1 cellular context compared by ENCODE assay signal in the genomic region with DNA sequence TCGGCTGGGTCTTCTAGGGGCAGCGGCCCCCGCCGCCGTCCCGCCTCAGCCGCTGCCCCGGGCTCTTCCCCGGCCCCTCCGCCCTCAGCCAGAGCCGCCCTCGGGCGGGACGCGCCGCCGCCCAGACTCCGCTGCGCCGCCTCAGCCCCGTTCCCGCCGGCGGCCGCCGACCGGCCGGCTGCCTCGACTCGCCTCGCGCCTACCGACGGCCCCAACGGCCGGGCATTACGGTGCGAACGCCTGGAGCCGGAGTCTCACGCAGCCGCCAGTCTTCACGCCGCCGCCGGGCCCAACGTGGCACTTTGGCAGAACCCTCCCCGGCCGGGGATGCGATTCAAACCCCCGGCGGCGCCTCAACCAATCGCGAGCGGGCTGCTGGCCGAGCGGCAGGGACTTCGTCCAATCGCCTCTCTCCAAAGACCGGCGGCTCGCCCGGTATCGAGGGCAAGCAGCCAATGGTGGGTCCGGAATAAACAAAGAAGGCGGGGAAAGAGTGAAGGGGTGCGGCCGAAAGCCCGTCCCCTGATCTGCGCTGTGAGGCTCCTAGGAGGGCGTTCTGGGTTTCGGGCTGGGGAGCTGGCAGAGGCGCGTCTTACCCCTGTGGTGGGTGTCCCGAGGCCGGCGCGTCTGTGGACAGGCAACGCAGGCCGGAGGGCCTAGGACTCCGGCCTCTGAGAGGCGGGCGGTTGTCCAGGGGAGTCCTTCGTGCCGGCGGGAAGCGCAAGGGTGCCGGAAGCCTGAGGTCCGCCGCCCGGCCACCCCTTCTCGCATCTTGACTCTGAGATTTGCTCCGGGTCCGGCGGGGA.
A peak's percentile ranks its signal among the peaks of the same experiment; 100 is the strongest.
TF ChIP-seq lines count a peak whose summit lies in the region.

Gene CDR2 (minus strand): TSS at position 309 of the 806 bp plus-strand sequence. CDS start 310 bp downstream, outside the sequence.

TF ChIP-seq in HepG2, 621 proteins besides CTCF, POLR2A, EP300 and RAD21 (continued from another document and continues in another):
- TF ChIP-seq AKNA (CRISPR knock-in tag; IDR thresholded peaks at IDR 0.05; ENCODE audit: borderline replicate concordance) (peak; percentile 96; the same call in 1 of the 2 replicates), ASH2L (IDR thresholded peaks at IDR 0.05; ENCODE audit: insufficient read length, low read depth, low read length) (peak; percentile 46), NR2F1 (CRISPR knock-in tag; IDR thresholded peaks at IDR 0.05) (no peak), ZNF224 (CRISPR knock-in tag; IDR thresholded peaks at IDR 0.05) (peak; percentile 74; the same call in 1 of the 2 replicates), ZNF770 (CRISPR knock-in tag; IDR thresholded peaks at IDR 0.05) (peak; percentile 67), MTA3 (CRISPR knock-in tag; IDR thresholded peaks at IDR 0.05) (no peak), ZNF788 (CRISPR knock-in tag; IDR thresholded peaks at IDR 0.05; ENCODE audit: borderline replicate concordance) (peak; percentile 92; the same call in 1 of the 2 replicates), AGO1 (IDR thresholded peaks at IDR 0.05; ENCODE audit: low read depth, low read length, poor library complexity, severe bottlenecking) (no peak), ZBTB7B (CRISPR knock-in tag; IDR thresholded peaks at IDR 0.05) (peak; percentile 91), TOE1 (CRISPR knock-in tag; IDR thresholded peaks at IDR 0.05) (no peak), NKX3-1 (CRISPR knock-in tag; IDR thresholded peaks at IDR 0.05) (peak; percentile 83), ATF6 (CRISPR knock-in tag; conservative IDR thresholded peaks at IDR 0.05) (0 out of 2 replicates have a peak, but pooled peaks have one; percentile 31), SOX13 (IDR thresholded peaks at IDR 0.05) (no peak), SOX13 (CRISPR knock-in tag; conservative IDR thresholded peaks at IDR 0.05 in 1 of 2, IDR thresholded peaks at IDR 0.05 in 1 of 2) (peak in 1 of 2 experiments; percentile 22; a peak in 1 of 4 replicates), PRPF4 (IDR thresholded peaks at IDR 0.05; ENCODE audit: low read depth, low read length, poor library complexity, severe bottlenecking) (no peak), ZNF33A (CRISPR knock-in tag; IDR thresholded peaks at IDR 0.05; ENCODE audit: borderline replicate concordance) (no peak), ZNF251 (CRISPR knock-in tag; IDR thresholded peaks at IDR 0.05) (no peak; the same call in 1 of the 2 replicates), ARNT2 (CRISPR knock-in tag; IDR thresholded peaks at IDR 0.05; ENCODE audit: low read depth) (peak; percentile 50; the same call in 1 of the 2 replicates), ZFP41 (CRISPR knock-in tag; IDR thresholded peaks at IDR 0.05; ENCODE audit: borderline replicate concordance) (no peak; the same call in 1 of the 2 replicates), ZNF3 (CRISPR knock-in tag; IDR thresholded peaks at IDR 0.05) (0 out of 2 replicates have a peak, but pooled peaks have one; percentile 41), ZNF782 (CRISPR knock-in tag; IDR thresholded peaks at IDR 0.05; ENCODE audit: borderline replicate concordance) (peak; percentile 81), CREB1 (IDR thresholded peaks at IDR 0.05) (peak; percentile 75), CREB1 (CRISPR knock-in tag; IDR thresholded peaks at IDR 0.05) (no peak; the same call in 1 of the 2 replicates), ZNF484 (CRISPR knock-in tag; IDR thresholded peaks at IDR 0.05; ENCODE audit: borderline replicate concordance, low read depth) (0 out of 2 replicates have a peak, but pooled peaks have one; percentile 30), PCBP2 (optimal IDR thresholded peaks at IDR 0.05; ENCODE audit: low read depth, low read length, poor library complexity, severe bottlenecking) (no peak), SIX1 (CRISPR knock-in tag; IDR thresholded peaks at IDR 0.05; ENCODE audit: borderline replicate concordance) (no peak), SP140L (CRISPR knock-in tag; IDR thresholded peaks at IDR 0.05; ENCODE audit: borderline replicate concordance) (no peak), ZBTB2 (CRISPR knock-in tag; IDR thresholded peaks at IDR 0.05; ENCODE audit: low read depth) (0 out of 2 replicates have a peak, but pooled peaks have one; percentile 9), ZFP62 (CRISPR knock-in tag; IDR thresholded peaks at IDR 0.05) (peak; percentile 98), ZNF501 (CRISPR knock-in tag; IDR thresholded peaks at IDR 0.05) (peak; percentile 76; the same call in 1 of the 2 replicates), NONO (IDR thresholded peaks at IDR 0.05) (no peak), NONO (CRISPR knock-in tag; conservative IDR thresholded peaks at IDR 0.05) (no peak; the same call in 1 of the 2 replicates)
- TF ChIP-seq, protein P1, sequence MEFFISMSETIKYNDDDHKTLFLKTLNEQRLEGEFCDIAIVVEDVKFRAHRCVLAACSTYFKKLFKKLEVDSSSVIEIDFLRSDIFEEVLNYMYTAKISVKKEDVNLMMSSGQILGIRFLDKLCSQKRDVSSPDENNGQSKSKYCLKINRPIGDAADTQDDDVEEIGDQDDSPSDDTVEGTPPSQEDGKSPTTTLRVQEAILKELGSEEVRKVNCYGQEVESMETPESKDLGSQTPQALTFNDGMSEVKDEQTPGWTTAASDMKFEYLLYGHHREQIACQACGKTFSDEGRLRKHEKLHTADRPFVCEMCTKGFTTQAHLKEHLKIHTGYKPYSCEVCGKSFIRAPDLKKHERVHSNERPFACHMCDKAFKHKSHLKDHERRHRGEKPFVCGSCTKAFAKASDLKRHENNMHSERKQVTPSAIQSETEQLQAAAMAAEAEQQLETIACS (CRISPR knock-in tag; IDR thresholded peaks at IDR 0.05) = no peak; the same call in 1 of the 2 replicates
- TF ChIP-seq, protein P2, sequence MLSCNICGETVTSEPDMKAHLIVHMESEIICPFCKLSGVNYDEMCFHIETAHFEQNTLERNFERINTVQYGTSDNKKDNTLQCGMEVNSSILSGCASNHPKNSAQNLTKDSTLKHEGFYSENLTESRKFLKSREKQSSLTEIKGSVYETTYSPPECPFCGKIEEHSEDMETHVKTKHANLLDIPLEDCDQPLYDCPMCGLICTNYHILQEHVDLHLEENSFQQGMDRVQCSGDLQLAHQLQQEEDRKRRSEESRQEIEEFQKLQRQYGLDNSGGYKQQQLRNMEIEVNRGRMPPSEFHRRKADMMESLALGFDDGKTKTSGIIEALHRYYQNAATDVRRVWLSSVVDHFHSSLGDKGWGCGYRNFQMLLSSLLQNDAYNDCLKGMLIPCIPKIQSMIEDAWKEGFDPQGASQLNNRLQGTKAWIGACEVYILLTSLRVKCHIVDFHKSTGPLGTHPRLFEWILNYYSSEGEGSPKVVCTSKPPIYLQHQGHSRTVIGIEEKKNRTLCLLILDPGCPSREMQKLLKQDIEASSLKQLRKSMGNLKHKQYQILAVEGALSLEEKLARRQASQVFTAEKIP (CRISPR knock-in tag; IDR thresholded peaks at IDR 0.05; ENCODE audit: borderline replicate concordance) = no peak
- TF ChIP-seq, protein P3, sequence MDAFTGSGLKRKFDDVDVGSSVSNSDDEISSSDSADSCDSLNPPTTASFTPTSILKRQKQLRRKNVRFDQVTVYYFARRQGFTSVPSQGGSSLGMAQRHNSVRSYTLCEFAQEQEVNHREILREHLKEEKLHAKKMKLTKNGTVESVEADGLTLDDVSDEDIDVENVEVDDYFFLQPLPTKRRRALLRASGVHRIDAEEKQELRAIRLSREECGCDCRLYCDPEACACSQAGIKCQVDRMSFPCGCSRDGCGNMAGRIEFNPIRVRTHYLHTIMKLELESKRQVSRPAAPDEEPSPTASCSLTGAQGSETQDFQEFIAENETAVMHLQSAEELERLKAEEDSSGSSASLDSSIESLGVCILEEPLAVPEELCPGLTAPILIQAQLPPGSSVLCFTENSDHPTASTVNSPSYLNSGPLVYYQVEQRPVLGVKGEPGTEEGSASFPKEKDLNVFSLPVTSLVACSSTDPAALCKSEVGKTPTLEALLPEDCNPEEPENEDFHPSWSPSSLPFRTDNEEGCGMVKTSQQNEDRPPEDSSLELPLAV (CRISPR knock-in tag; conservative IDR thresholded peaks at IDR 0.05; ENCODE audit: low read depth) = no peak
